1 cellular context compared by ENCODE assay signal in the genomic region with DNA sequence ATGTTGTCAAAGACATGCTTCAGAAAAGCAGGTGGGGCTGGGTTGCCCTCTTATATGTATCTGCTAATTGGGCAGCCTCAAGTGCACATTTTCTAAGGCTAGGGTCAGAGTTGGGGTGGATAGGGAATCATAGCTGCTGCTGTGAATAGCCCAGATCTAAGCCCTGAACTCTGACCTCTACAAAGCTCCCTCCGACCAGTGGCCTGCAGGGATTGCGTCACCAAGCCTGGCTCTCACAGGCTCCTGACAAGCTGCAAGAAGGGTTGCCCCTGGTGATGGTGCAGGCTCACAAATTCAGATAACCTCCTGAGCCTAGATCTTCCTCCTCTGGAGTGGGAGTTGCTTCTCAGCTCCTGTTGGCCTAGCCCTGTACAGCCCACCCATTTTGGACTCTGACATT.
TF ChIP-seq lines count a peak whose summit lies in the region.

No MANE protein-coding gene starts in this region.

TF ChIP-seq in HepG2, 621 proteins besides CTCF, POLR2A, EP300 and RAD21 (continued from another document):
- peak; percentile 27; the same call in 1 of the 2 replicates for TF ChIP-seq TCF7 (IDR thresholded peaks at IDR 0.05; ENCODE audit: low read depth)
- TF ChIP-seq ZNF331 (CRISPR knock-in tag; IDR thresholded peaks at IDR 0.05) = peak; percentile 67; the same call in 1 of the 2 replicates
- TF ChIP-seq, protein P1, sequence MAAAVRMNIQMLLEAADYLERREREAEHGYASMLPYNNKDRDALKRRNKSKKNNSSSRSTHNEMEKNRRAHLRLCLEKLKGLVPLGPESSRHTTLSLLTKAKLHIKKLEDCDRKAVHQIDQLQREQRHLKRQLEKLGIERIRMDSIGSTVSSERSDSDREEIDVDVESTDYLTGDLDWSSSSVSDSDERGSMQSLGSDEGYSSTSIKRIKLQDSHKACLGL (CRISPR knock-in tag; IDR thresholded peaks at IDR 0.05) = no peak
- TF ChIP-seq ZBTB7B (CRISPR knock-in tag; IDR thresholded peaks at IDR 0.05) = no peak
- 0 out of 4 replicates have a peak, but pooled peaks of 1 of the 2 experiments have one; percentile 27 for TF ChIP-seq KLF16 (CRISPR knock-in tag; IDR thresholded peaks at IDR 0.05)
- TF ChIP-seq RARA (CRISPR knock-in tag; IDR thresholded peaks at IDR 0.05) = peak; percentile 60
- no peak for TF ChIP-seq SNRNP70 (IDR thresholded peaks at IDR 0.05; ENCODE audit: low read depth, low read length)
- no peak for TF ChIP-seq CHCHD3 (CRISPR knock-in tag; IDR thresholded peaks at IDR 0.05)
- TF ChIP-seq RXRA (CRISPR knock-in tag; IDR thresholded peaks at IDR 0.05) = peak; percentile 75; the same call in 1 of the 2 replicates
- no peak for TF ChIP-seq ZNF780A (CRISPR knock-in tag; IDR thresholded peaks at IDR 0.05)
- TF ChIP-seq SP5 (CRISPR knock-in tag; IDR thresholded peaks at IDR 0.05; ENCODE audit: borderline replicate concordance, low read depth) = peak; percentile 52
- peak; percentile 78 for TF ChIP-seq HNF4A (CRISPR knock-in tag; IDR thresholded peaks at IDR 0.05)
- TF ChIP-seq DR1 (CRISPR knock-in tag; IDR thresholded peaks at IDR 0.05) = no peak
- TF ChIP-seq PTBP1 (IDR thresholded peaks at IDR 0.05; ENCODE audit: low read depth, low read length, poor library complexity, severe bottlenecking) = no peak
- no peak for TF ChIP-seq SOX6 (IDR thresholded peaks at IDR 0.05)
- no peak for TF ChIP-seq SOX6 (CRISPR knock-in tag; IDR thresholded peaks at IDR 0.05)
- peak; percentile 67 for TF ChIP-seq THAP11 (CRISPR knock-in tag; IDR thresholded peaks at IDR 0.05)
- TF ChIP-seq, protein P2, sequence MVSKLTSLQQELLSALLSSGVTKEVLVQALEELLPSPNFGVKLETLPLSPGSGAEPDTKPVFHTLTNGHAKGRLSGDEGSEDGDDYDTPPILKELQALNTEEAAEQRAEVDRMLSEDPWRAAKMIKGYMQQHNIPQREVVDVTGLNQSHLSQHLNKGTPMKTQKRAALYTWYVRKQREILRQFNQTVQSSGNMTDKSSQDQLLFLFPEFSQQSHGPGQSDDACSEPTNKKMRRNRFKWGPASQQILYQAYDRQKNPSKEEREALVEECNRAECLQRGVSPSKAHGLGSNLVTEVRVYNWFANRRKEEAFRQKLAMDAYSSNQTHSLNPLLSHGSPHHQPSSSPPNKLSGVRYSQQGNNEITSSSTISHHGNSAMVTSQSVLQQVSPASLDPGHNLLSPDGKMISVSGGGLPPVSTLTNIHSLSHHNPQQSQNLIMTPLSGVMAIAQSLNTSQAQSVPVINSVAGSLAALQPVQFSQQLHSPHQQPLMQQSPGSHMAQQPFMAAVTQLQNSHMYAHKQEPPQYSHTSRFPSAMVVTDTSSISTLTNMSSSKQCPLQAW (CRISPR knock-in tag; IDR thresholded peaks at IDR 0.05) = 0 out of 2 replicates have a peak, but pooled peaks have one; percentile 30
- TF ChIP-seq, protein P3, sequence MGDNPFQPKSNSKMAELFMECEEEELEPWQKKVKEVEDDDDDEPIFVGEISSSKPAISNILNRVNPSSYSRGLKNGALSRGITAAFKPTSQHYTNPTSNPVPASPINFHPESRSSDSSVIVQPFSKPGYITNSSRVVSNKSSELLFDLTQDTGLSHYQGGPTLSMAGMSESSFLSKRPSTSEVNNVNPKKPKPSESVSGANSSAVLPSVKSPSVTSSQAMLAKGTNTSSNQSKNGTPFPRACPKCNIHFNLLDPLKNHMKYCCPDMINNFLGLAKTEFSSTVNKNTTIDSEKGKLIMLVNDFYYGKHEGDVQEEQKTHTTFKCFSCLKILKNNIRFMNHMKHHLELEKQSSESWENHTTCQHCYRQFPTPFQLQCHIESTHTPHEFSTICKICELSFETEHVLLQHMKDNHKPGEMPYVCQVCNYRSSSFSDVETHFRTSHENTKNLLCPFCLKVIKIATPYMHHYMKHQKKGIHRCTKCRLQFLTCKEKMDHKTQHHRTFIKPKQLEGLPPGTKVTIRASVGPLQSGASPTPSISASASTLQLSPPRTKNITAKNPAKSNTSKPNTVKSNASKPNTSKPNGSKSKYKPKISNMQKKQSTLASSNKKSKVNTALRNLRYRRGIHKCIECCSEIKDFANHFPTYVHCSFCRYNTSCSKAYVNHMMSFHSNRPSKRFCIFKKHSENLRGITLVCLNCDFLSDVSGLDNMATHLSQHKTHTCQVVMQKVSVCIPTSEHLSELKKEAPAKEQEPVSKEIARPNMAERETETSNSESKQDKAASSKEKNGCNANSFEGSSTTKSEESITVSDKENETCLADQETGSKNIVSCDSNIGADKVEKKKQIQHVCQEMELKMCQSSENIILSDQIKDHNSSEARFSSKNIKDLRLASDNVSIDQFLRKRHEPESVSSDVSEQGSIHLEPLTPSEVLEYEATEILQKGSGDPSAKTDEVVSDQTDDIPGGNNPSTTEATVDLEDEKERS (CRISPR knock-in tag; IDR thresholded peaks at IDR 0.05) = no peak
- TF ChIP-seq FOXO1 (CRISPR knock-in tag; IDR thresholded peaks at IDR 0.05) = peak; percentile 45; the same call in 1 of the 2 replicates
- no peak for TF ChIP-seq HNRNPK (IDR thresholded peaks at IDR 0.05; ENCODE audit: low read depth, low read length, poor library complexity, severe bottlenecking)
- peak; percentile 79; the same call in 1 of the 2 replicates for TF ChIP-seq ZNF292 (CRISPR knock-in tag; IDR thresholded peaks at IDR 0.05; ENCODE audit: borderline replicate concordance, low read depth)
- TF ChIP-seq, protein P4, sequence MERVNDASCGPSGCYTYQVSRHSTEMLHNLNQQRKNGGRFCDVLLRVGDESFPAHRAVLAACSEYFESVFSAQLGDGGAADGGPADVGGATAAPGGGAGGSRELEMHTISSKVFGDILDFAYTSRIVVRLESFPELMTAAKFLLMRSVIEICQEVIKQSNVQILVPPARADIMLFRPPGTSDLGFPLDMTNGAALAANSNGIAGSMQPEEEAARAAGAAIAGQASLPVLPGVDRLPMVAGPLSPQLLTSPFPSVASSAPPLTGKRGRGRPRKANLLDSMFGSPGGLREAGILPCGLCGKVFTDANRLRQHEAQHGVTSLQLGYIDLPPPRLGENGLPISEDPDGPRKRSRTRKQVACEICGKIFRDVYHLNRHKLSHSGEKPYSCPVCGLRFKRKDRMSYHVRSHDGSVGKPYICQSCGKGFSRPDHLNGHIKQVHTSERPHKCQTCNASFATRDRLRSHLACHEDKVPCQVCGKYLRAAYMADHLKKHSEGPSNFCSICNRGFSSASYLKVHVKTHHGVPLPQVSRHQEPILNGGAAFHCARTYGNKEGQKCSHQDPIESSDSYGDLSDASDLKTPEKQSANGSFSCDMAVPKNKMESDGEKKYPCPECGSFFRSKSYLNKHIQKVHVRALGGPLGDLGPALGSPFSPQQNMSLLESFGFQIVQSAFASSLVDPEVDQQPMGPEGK (CRISPR knock-in tag; IDR thresholded peaks at IDR 0.05) = peak; percentile 30; the same call in 1 of the 2 replicates
- peak; percentile 56; the same call in 1 of the 2 replicates for TF ChIP-seq RFX3 (CRISPR knock-in tag; IDR thresholded peaks at IDR 0.05)
- TF ChIP-seq SMAD3 (CRISPR knock-in tag; IDR thresholded peaks at IDR 0.05) = peak; percentile 69; the same call in 1 of the 2 replicates
- TF ChIP-seq, protein P5, sequence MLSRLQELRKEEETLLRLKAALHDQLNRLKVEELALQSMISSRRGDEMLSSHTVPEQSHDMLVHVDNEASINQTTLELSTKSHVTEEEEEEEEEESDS (CRISPR knock-in tag; IDR thresholded peaks at IDR 0.05; ENCODE audit: borderline replicate concordance) = no peak
- TF ChIP-seq SIX1 (CRISPR knock-in tag; IDR thresholded peaks at IDR 0.05; ENCODE audit: borderline replicate concordance) = 0 out of 2 replicates have a peak, but pooled peaks have one; percentile 27
- TF ChIP-seq, protein P6, sequence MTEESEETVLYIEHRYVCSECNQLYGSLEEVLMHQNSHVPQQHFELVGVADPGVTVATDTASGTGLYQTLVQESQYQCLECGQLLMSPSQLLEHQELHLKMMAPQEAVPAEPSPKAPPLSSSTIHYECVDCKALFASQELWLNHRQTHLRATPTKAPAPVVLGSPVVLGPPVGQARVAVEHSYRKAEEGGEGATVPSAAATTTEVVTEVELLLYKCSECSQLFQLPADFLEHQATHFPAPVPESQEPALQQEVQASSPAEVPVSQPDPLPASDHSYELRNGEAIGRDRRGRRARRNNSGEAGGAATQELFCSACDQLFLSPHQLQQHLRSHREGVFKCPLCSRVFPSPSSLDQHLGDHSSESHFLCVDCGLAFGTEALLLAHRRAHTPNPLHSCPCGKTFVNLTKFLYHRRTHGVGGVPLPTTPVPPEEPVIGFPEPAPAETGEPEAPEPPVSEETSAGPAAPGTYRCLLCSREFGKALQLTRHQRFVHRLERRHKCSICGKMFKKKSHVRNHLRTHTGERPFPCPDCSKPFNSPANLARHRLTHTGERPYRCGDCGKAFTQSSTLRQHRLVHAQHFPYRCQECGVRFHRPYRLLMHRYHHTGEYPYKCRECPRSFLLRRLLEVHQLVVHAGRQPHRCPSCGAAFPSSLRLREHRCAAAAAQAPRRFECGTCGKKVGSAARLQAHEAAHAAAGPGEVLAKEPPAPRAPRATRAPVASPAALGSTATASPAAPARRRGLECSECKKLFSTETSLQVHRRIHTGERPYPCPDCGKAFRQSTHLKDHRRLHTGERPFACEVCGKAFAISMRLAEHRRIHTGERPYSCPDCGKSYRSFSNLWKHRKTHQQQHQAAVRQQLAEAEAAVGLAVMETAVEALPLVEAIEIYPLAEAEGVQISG (CRISPR knock-in tag; IDR thresholded peaks at IDR 0.05) = 0 out of 2 replicates have a peak, but pooled peaks have one; percentile 26
- TF ChIP-seq FOXK2 (IDR thresholded peaks at IDR 0.05) = no peak
- TF ChIP-seq, protein P7, sequence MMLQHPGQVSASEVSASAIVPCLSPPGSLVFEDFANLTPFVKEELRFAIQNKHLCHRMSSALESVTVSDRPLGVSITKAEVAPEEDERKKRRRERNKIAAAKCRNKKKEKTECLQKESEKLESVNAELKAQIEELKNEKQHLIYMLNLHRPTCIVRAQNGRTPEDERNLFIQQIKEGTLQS (CRISPR knock-in tag; IDR thresholded peaks at IDR 0.05) = peak; percentile 96
- TF ChIP-seq GATAD1 (CRISPR knock-in tag; IDR thresholded peaks at IDR 0.05) = 0 out of 2 replicates have a peak, but pooled peaks have one; percentile 22
- TF ChIP-seq MBD4 (IDR thresholded peaks at IDR 0.05; ENCODE audit: borderline replicate concordance, low read length) = no peak
